ENCODE assay signal across 35 cellular contexts in genomic region chr9:16976427-16976826, GRCh38.
"Had no signal": no experiment of that assay in that cellular context is flagged by ENCODE, and none has a peak within 500 bp of the region (broad histone marks: within the 10 kb centered on the region; RNA-seq: fewer than 3 reads in every experiment).

No MANE protein-coding gene starts in this region.

- H3K9me3 ChIP-seq: ascending aorta, breast epithelium, colonic mucosa, esophagus muscularis mucosa, gastrocnemius medialis, heart right ventricle had no signal

- H3K4me1 Mint-ChIP-seq: activated B cell treated with CpG ODN at 0.5 μM for 24 hours; activated CD4-positive, alpha-beta memory T cell treated with anti-CD3 and anti-CD28 coated beads, Interleukin-2, amount 10 ng/mL, durations not matched to agents 7 days and 5 days; activated CD4-positive, alpha-beta T cell treated with anti-CD3 and anti-CD28 coated beads for 36 hours; activated CD4-positive, alpha-beta T cell treated with anti-CD3 and anti-CD28 coated beads, Interleukin-2, amount 10 ng/mL, durations not matched to agents 24 days and 14 days; activated naive CD4-positive, alpha-beta T cell treated with anti-CD3 and anti-CD28 coated beads, Interleukin-2, amount 10 ng/mL, durations not matched to agents 7 days and 5 days; activated naive CD8-positive, alpha-beta T cell treated with anti-CD3 and anti-CD28 coated beads, Interleukin-2, amount 10 ng/mL, durations not matched to agents 7 days and 5 days; brain; endodermal cell; T-helper 17 cell had no signal

- DNase-seq: activated B cell treated with CpG ODN at 0.5 μM for 24 hours; activated CD4-positive, alpha-beta memory T cell treated with anti-CD3 and anti-CD28 coated beads, Interleukin-2, amount 10 ng/mL, durations not matched to agents 7 days and 5 days; activated CD4-positive, alpha-beta T cell treated with anti-CD3 and anti-CD28 coated beads for 36 hours; activated CD4-positive, alpha-beta T cell treated with anti-CD3 and anti-CD28 coated beads, Interleukin-2, amount 10 ng/mL, durations not matched to agents 24 days and 14 days; activated CD8-positive, alpha-beta memory T cell treated with anti-CD3 and anti-CD28 coated beads, Interleukin-2, amount 50 U/mL, for 48 hours; activated gamma-delta T cell; activated naive CD4-positive, alpha-beta T cell; activated naive CD4-positive, alpha-beta T cell treated with anti-CD3 and anti-CD28 coated beads, Interleukin-2, amount 10 ng/mL, durations not matched to agents 7 days and 5 days; activated naive CD8-positive, alpha-beta T cell treated with anti-CD3 and anti-CD28 coated beads, Interleukin-2, amount 10 ng/mL, durations not matched to agents 7 days and 5 days; activated T-cell treated with anti-CD3 and anti-CD28 coated beads for 4 hours; activated T-cell treated with anti-CD3 and anti-CD28 coated beads, Interleukin-2, amount 50 U/mL, for 24 hours; activated T-cell treated with anti-CD3 and anti-CD28 coated beads, Interleukin-2, amount 50 U/mL, for 72 hours; central memory CD4-positive, alpha-beta T cell; cerebellar nuclear complex; colonic mucosa; dorsolateral prefrontal cortex; effector memory CD4-positive, alpha-beta T cell; endodermal cell; erythroblast; foreskin keratinocyte; gastrocnemius medialis; heart right ventricle; T-helper 1 cell; T-helper 17 cell; T1000; WERI-Rb-1 had no signal

- H3K36me3 Mint-ChIP-seq: activated naive CD4-positive, alpha-beta T cell treated with anti-CD3 and anti-CD28 coated beads, Interleukin-2, amount 10 ng/mL, durations not matched to agents 7 days and 5 days; activated naive CD8-positive, alpha-beta T cell treated with anti-CD3 and anti-CD28 coated beads, Interleukin-2, amount 10 ng/mL, durations not matched to agents 7 days and 5 days; brain had no signal

- H3K27ac Mint-ChIP-seq: activated B cell treated with CpG ODN at 0.5 μM for 24 hours; activated CD4-positive, alpha-beta memory T cell treated with anti-CD3 and anti-CD28 coated beads, Interleukin-2, amount 10 ng/mL, durations not matched to agents 7 days and 5 days; activated CD4-positive, alpha-beta T cell treated with anti-CD3 and anti-CD28 coated beads for 36 hours; activated CD4-positive, alpha-beta T cell treated with anti-CD3 and anti-CD28 coated beads, Interleukin-2, amount 10 ng/mL, durations not matched to agents 24 days and 14 days; activated naive CD4-positive, alpha-beta T cell treated with anti-CD3 and anti-CD28 coated beads, Interleukin-2, amount 10 ng/mL, durations not matched to agents 7 days and 5 days; activated naive CD4-positive, alpha-beta T cell treated with anti-CD3 and anti-CD28 coated beads, Interleukin-2, amount 50 U/mL, for 72 hours; activated naive CD8-positive, alpha-beta T cell treated with anti-CD3 and anti-CD28 coated beads, Interleukin-2, amount 10 ng/mL, durations not matched to agents 7 days and 5 days; activated T-cell treated with anti-CD3 and anti-CD28 coated beads, Interleukin-2, amount 50 U/mL, for 24 hours; activated T-cell treated with anti-CD3 and anti-CD28 coated beads, Interleukin-2, amount 50 U/mL, for 72 hours; brain; dendritic cell treated with granulocyte-macrophage colony-stimulating factor and Interleukin-4, amounts not matched to agents 40 ng/mL and 50 ng/mL, for 4 days; endodermal cell; T-helper 17 cell; T-helper 2 cell treated with Interferon-gamma antibody and Interleukin-4, amounts not matched to agents 5 μg/mL and 100 μg/mL, for 36 hours had no signal

- H3K27me3 Mint-ChIP-seq: activated B cell treated with CpG ODN at 0.5 μM for 24 hours; activated CD4-positive, alpha-beta memory T cell treated with anti-CD3 and anti-CD28 coated beads, Interleukin-2, amount 10 ng/mL, durations not matched to agents 7 days and 5 days; activated CD4-positive, alpha-beta T cell treated with anti-CD3 and anti-CD28 coated beads for 36 hours; activated CD4-positive, alpha-beta T cell treated with anti-CD3 and anti-CD28 coated beads, Interleukin-2, amount 10 ng/mL, durations not matched to agents 24 days and 14 days; activated naive CD4-positive, alpha-beta T cell treated with anti-CD3 and anti-CD28 coated beads, Interleukin-2, amount 10 ng/mL, durations not matched to agents 7 days and 5 days; activated naive CD8-positive, alpha-beta T cell treated with anti-CD3 and anti-CD28 coated beads, Interleukin-2, amount 10 ng/mL, durations not matched to agents 7 days and 5 days; activated T-cell treated with anti-CD3 and anti-CD28 coated beads, Interleukin-2, amount 50 U/mL, for 24 hours; brain; dendritic cell treated with granulocyte-macrophage colony-stimulating factor and Interleukin-4, amounts not matched to agents 40 ng/mL and 50 ng/mL, for 4 days; T-helper 17 cell had no signal

- H3K27me3 ChIP-seq: ascending aorta, breast epithelium, cardiac muscle cell, colonic mucosa, esophagus muscularis mucosa, foreskin keratinocyte, gastrocnemius medialis, heart right ventricle had no signal

- H3K27ac ChIP-seq: ascending aorta, breast epithelium, cardiac muscle cell, colonic mucosa, dorsolateral prefrontal cortex, esophagus muscularis mucosa, foreskin keratinocyte, gastrocnemius medialis, heart right ventricle, WERI-Rb-1 had no signal

- H3K4me3 ChIP-seq: ascending aorta, breast epithelium, cardiac muscle cell, colonic mucosa, dorsolateral prefrontal cortex, esophagus muscularis mucosa, gastrocnemius medialis, heart right ventricle had no signal

- H3K9me3 Mint-ChIP-seq: activated B cell treated with CpG ODN at 0.5 μM for 24 hours had no signal

- H3K4me3 Mint-ChIP-seq: activated B cell treated with CpG ODN at 0.5 μM for 24 hours; activated CD4-positive, alpha-beta memory T cell treated with anti-CD3 and anti-CD28 coated beads, Interleukin-2, amount 10 ng/mL, durations not matched to agents 7 days and 5 days; activated CD4-positive, alpha-beta T cell treated with anti-CD3 and anti-CD28 coated beads for 36 hours; activated CD4-positive, alpha-beta T cell treated with anti-CD3 and anti-CD28 coated beads, Interleukin-2, amount 10 ng/mL, durations not matched to agents 24 days and 14 days; activated naive CD4-positive, alpha-beta T cell treated with anti-CD3 and anti-CD28 coated beads, Interleukin-2, amount 10 ng/mL, durations not matched to agents 7 days and 5 days; activated naive CD8-positive, alpha-beta T cell treated with anti-CD3 and anti-CD28 coated beads, Interleukin-2, amount 10 ng/mL, durations not matched to agents 7 days and 5 days; activated T-cell treated with anti-CD3 and anti-CD28 coated beads, Interleukin-2, amount 50 U/mL, for 24 hours; activated T-cell treated with anti-CD3 and anti-CD28 coated beads, Interleukin-2, amount 50 U/mL, for 72 hours; brain; dendritic cell treated with granulocyte-macrophage colony-stimulating factor and Interleukin-4, amounts not matched to agents 40 ng/mL and 50 ng/mL, for 4 days; endodermal cell; T-helper 17 cell; T-helper 2 cell treated with Interferon-gamma antibody and Interleukin-4, amounts not matched to agents 5 μg/mL and 100 μg/mL, for 36 hours had no signal

- ATAC-seq: activated CD4-positive, alpha-beta T cell treated with anti-CD3 and anti-CD28 coated beads for 36 hours; activated CD4-positive, CD25-positive, alpha-beta regulatory T cell treated with anti-CD3 and anti-CD28 coated beads, Interleukin-2, amount 50 U/mL, for 24 hours; activated naive CD4-positive, alpha-beta T cell treated with anti-CD3 and anti-CD28 coated beads, Interleukin-2, amount 50 U/mL, for 72 hours; activated T-cell treated with anti-CD3 and anti-CD28 coated beads, Interleukin-2, amount 50 U/mL, for 72 hours; foreskin keratinocyte; gastrocnemius medialis; heart right ventricle; T-helper 17 cell had no signal

- H3K4me1 ChIP-seq: ascending aorta, breast epithelium, colonic mucosa, esophagus muscularis mucosa, foreskin keratinocyte, gastrocnemius medialis, heart right ventricle had no signal

- H3K36me3 ChIP-seq: ascending aorta, breast epithelium, cardiac muscle cell, colonic mucosa, esophagus muscularis mucosa, gastrocnemius medialis, heart right ventricle, WERI-Rb-1 had no signal
